Comparison of ENCODE assay signal across 1 cellular context in genomic region chr10:47279276-47279675, GRCh38.
TF ChIP-seq lines count a peak whose summit lies in the region.

No MANE protein-coding gene starts in this region.

TF ChIP-seq in IMR-90, 13 proteins besides CTCF, POLR2A, EP300 and RAD21:
- no peak for TF ChIP-seq NFE2L2 (IDR thresholded peaks at IDR 0.05; ENCODE audit: low read depth, low read length)
- no peak for TF ChIP-seq RCOR1 (IDR thresholded peaks at IDR 0.05; ENCODE audit: insufficient replicate concordance, low read length)
- no peak for TF ChIP-seq FOS (IDR thresholded peaks at IDR 0.05; ENCODE audit: low read depth, low read length)
- TF ChIP-seq MAFK (IDR thresholded peaks at IDR 0.05; ENCODE audit: low read depth, low read length): no peak
- TF ChIP-seq CEBPB (IDR thresholded peaks at IDR 0.05; ENCODE audit: low read depth, low read length): no peak
- no peak for TF ChIP-seq ELK1 (IDR thresholded peaks at IDR 0.05; ENCODE audit: borderline replicate concordance, low read depth, low read length)
- TF ChIP-seq MAZ (IDR thresholded peaks at IDR 0.05; ENCODE audit: borderline replicate concordance, low read depth, low read length): no peak
- TF ChIP-seq RFX5 (IDR thresholded peaks at IDR 0.05; ENCODE audit: low read depth, low read length): no peak
- no peak for TF ChIP-seq SMC3 (IDR thresholded peaks at IDR 0.05; ENCODE audit: low read depth, low read length)
- TF ChIP-seq MXI1 (IDR thresholded peaks at IDR 0.05; ENCODE audit: borderline replicate concordance, low read depth, low read length): no peak
- no peak for TF ChIP-seq BHLHE40 (IDR thresholded peaks at IDR 0.05; ENCODE audit: low read depth, low read length)
- no peak for TF ChIP-seq CHD1 (IDR thresholded peaks at IDR 0.05; ENCODE audit: low read depth, low read length)
- TF ChIP-seq USF2 (IDR thresholded peaks at IDR 0.05; ENCODE audit: low read depth, low read length): no peak
